2 cellular contexts compared by ENCODE assay signal in the genomic region with DNA sequence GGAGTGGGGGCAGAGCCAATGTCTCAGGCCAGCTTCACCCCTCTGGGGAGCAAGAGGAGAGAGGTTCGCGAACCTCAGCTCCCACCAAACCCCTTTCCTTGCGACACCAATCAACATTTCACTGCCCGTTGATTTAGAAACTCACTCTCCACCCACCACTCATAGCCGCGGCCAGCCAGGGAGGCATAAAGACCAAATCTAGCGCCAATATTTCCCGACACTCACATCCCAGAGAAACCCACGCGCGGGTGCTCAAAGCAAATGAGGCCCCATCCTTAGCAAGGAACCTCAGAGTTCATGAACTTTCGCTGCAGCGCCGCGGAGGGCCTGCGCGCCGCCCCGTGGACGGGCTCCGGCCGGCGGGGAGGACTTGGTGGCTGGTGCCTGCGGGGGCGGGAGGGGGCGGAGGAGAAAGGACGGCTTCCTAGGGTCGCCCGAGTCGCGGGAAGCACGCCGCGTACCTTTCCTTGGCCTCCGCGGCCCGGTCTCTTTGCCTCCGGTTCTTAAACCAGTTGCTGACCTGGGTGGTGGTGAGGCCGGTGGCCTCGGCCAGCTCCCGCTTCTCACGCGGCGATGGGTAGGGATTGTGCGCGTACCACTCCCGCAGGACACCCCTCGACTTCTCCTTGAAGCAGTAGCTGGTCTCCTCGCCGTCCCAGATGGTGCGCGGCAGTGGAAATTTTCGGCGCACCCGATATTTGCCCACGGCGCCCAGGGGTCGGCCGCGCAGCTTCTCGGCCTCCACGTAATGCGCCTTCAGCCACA.
TF ChIP-seq lines count a peak whose summit lies in the region.

No MANE protein-coding gene starts in this region.

TF ChIP-seq in HCT116, 20 proteins besides CTCF, POLR2A, EP300 and RAD21:
- TF ChIP-seq YY1 (IDR thresholded peaks at IDR 0.05; ENCODE audit: extremely low read depth, insufficient replicate concordance, low read depth, low read length), result no peak
- peak; percentile 70 for TF ChIP-seq EGR1 (IDR thresholded peaks at IDR 0.05; ENCODE audit: low read depth)

TF ChIP-seq in K562, 482 proteins besides CTCF, POLR2A, EP300 and RAD21:
- TF ChIP-seq PHF8 (IDR thresholded peaks at IDR 0.05; ENCODE audit: borderline replicate concordance, low read length), result peak; percentile 24; the same call in 1 of the 2 replicates
- TF ChIP-seq, protein P1, sequence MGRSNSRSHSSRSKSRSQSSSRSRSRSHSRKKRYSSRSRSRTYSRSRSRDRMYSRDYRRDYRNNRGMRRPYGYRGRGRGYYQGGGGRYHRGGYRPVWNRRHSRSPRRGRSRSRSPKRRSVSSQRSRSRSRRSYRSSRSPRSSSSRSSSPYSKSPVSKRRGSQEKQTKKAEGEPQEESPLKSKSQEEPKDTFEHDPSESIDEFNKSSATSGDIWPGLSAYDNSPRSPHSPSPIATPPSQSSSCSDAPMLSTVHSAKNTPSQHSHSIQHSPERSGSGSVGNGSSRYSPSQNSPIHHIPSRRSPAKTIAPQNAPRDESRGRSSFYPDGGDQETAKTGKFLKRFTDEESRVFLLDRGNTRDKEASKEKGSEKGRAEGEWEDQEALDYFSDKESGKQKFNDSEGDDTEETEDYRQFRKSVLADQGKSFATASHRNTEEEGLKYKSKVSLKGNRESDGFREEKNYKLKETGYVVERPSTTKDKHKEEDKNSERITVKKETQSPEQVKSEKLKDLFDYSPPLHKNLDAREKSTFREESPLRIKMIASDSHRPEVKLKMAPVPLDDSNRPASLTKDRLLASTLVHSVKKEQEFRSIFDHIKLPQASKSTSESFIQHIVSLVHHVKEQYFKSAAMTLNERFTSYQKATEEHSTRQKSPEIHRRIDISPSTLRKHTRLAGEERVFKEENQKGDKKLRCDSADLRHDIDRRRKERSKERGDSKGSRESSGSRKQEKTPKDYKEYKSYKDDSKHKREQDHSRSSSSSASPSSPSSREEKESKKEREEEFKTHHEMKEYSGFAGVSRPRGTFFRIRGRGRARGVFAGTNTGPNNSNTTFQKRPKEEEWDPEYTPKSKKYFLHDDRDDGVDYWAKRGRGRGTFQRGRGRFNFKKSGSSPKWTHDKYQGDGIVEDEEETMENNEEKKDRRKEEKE (IDR thresholded peaks at IDR 0.05; ENCODE audit: borderline replicate concordance in 1 of 2, control insufficient read depth in 1 of 2, low read depth in 2 of 2, low read length in 1 of 2), result no peak
- TF ChIP-seq THRAP3 (IDR thresholded peaks at IDR 0.05; ENCODE audit: borderline replicate concordance), result no peak
- no peak for TF ChIP-seq NFIX (CRISPR knock-in tag; IDR thresholded peaks at IDR 0.05; ENCODE audit: low read depth)
- TF ChIP-seq, protein P2, sequence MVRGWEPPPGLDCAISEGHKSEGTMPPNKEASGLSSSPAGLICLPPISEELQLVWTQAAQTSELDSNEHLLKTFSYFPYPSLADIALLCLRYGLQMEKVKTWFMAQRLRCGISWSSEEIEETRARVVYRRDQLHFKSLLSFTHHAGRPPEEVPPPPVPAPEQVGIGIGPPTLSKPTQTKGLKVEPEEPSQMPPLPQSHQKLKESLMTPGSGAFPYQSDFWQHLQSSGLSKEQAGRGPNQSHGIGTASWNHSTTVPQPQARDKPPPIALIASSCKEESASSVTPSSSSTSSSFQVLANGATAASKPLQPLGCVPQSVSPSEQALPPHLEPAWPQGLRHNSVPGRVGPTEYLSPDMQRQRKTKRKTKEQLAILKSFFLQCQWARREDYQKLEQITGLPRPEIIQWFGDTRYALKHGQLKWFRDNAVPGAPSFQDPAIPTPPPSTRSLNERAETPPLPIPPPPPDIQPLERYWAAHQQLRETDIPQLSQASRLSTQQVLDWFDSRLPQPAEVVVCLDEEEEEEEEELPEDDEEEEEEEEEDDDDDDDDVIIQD (CRISPR knock-in tag; IDR thresholded peaks at IDR 0.05), result no peak
- TF ChIP-seq SMARCE1 (IDR thresholded peaks at IDR 0.05), result no peak
- TF ChIP-seq, protein P3, sequence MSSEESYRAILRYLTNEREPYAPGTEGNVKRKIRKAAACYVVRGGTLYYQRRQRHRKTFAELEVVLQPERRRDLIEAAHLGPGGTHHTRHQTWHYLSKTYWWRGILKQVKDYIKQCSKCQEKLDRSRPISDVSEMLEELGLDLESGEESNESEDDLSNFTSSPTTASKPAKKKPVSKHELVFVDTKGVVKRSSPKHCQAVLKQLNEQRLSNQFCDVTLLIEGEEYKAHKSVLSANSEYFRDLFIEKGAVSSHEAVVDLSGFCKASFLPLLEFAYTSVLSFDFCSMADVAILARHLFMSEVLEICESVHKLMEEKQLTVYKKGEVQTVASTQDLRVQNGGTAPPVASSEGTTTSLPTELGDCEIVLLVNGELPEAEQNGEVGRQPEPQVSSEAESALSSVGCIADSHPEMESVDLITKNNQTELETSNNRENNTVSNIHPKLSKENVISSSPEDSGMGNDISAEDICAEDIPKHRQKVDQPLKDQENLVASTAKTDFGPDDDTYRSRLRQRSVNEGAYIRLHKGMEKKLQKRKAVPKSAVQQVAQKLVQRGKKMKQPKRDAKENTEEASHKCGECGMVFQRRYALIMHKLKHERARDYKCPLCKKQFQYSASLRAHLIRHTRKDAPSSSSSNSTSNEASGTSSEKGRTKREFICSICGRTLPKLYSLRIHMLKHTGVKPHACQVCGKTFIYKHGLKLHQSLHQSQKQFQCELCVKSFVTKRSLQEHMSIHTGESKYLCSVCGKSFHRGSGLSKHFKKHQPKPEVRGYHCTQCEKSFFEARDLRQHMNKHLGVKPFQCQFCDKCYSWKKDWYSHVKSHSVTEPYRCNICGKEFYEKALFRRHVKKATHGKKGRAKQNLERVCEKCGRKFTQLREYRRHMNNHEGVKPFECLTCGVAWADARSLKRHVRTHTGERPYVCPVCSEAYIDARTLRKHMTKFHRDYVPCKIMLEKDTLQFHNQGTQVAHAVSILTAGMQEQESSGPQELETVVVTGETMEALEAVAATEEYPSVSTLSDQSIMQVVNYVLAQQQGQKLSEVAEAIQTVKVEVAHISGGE (CRISPR knock-in tag; IDR thresholded peaks at IDR 0.05), result no peak
- TF ChIP-seq ZNF384 (IDR thresholded peaks at IDR 0.05; ENCODE audit: low read depth, low read length), result no peak
- TF ChIP-seq ZNF134 (CRISPR knock-in tag; conservative IDR thresholded peaks at IDR 0.05), result no peak
- no peak for TF ChIP-seq NR2C2 (CRISPR knock-in tag; IDR thresholded peaks at IDR 0.05)
- TF ChIP-seq NR2C2 (tag; IDR thresholded peaks at IDR 0.05), result peak; percentile 33; the same call in 1 of the 2 replicates
- TF ChIP-seq TCF3 (CRISPR knock-in tag; IDR thresholded peaks at IDR 0.05), result no peak
- TF ChIP-seq EGR1 (conservative IDR thresholded peaks at IDR 0.05), result peak; percentile 82
